In genomic region chr17:35081638-35082037, GRCh38 we compare ENCODE assay signal across 20 cellular contexts. TPM values are rescaled to one million over a fixed set of nuclear protein-coding genes. Genes with fewer than 3 reads are reported as not detected.
A peak's percentile ranks its signal among the peaks of the same experiment; 100 is the strongest.
DNase-seq lines count a peak whose midpoint lies in the region; ATAC-seq and TF ChIP-seq lines count a peak whose summit lies in the region.
"Had no signal": no experiment of that assay in that cellular context is flagged by ENCODE, and none has a peak within 500 bp of the region (broad histone marks: within the 10 kb centered on the region; RNA-seq: fewer than 3 reads in every experiment).

No MANE protein-coding gene starts in this region.

- H3K4me3 Mint-ChIP-seq in T-helper 1 cell treated with Interleukin-12 subunit alpha and Interleukin-12 subunit beta and Interleukin-4 antibody, amounts not matched to agents 30 μg/mL and 1 μg/mL, for 36 hours, result no peak overlapping the region
- H3K4me3 Mint-ChIP-seq in central memory CD8-positive, alpha-beta T cell, result peak overlapping the region; percentile 10
- H3K4me3 Mint-ChIP-seq in Caco-2 (ENCODE audit: unreplicated experiment), result no peak overlapping the region

- no peaks in the 10 kb centered on the region for H3K27me3 ChIP-seq in Loucy (ENCODE audit: insufficient read depth, low read length, poor library complexity, severe bottlenecking)
- H3K27me3 ChIP-seq in Peyer's patch, result no peaks in the 10 kb centered on the region
- H3K27me3 ChIP-seq in Caco-2 (replicated peaks; ENCODE audit: control insufficient read depth, insufficient read depth, low read length), result no peaks in the 10 kb centered on the region
- H3K27me3 ChIP-seq: foreskin keratinocyte, neutrophil, transverse colon had no signal

- no peaks in the 10 kb centered on the region for H3K9me3 Mint-ChIP-seq in T-helper 1 cell treated with Interleukin-12 subunit alpha and Interleukin-12 subunit beta and Interleukin-4 antibody, amounts not matched to agents 30 μg/mL and 1 μg/mL, for 36 hours
- H3K9me3 Mint-ChIP-seq in central memory CD8-positive, alpha-beta T cell, result no peaks in the 10 kb centered on the region
- H3K9me3 Mint-ChIP-seq in Caco-2 (ENCODE audit: unreplicated experiment), result no peaks in the 10 kb centered on the region

- H3F3A ChIP-seq in Loucy (ENCODE audit: low read depth), result no peaks in the 10 kb centered on the region; the same call in 1 of the 2 replicates

- no peak overlapping the region for H2AFZ ChIP-seq in Loucy (ENCODE audit: low read length)

- H3K4me2 ChIP-seq in Loucy (ENCODE audit: low read depth, low read length, poor library complexity, severe bottlenecking), result no peak overlapping the region

- POLR2A ChIA-PET in Caco-2 (lab: Charles Lee), result no interaction called here

- no peak for ATAC-seq in central memory CD8-positive, alpha-beta T cell (replicated peaks; ENCODE audit: extremely low read depth, poor library complexity, severe bottlenecking)
- ATAC-seq: HepG2, mucosa of descending colon had no signal

- H3K4me1 ChIP-seq in Loucy (ENCODE audit: insufficient read depth, low read length, poor library complexity, severe bottlenecking), result peaks cover 39% of the 10 kb centered on the region
- H3K4me1 ChIP-seq in Peyer's patch, result peaks cover 0 to 65% (median 11%) of the 10 kb centered on the region in 4 donors
- H3K4me1 ChIP-seq in Caco-2, result peaks cover 28% of the 10 kb centered on the region

- H3K36me3 Mint-ChIP-seq in T-helper 1 cell treated with Interleukin-12 subunit alpha and Interleukin-12 subunit beta and Interleukin-4 antibody, amounts not matched to agents 30 μg/mL and 1 μg/mL, for 36 hours (ENCODE audit: low read depth), result peaks cover 22% of the 10 kb centered on the region
- no peaks in the 10 kb centered on the region for H3K36me3 Mint-ChIP-seq in central memory CD8-positive, alpha-beta T cell (ENCODE audit: insufficient read depth)
- H3K36me3 Mint-ChIP-seq in Caco-2 (ENCODE audit: insufficient read depth, unreplicated experiment), result peaks cover 6% of the 10 kb centered on the region

- intact Hi-C loops in Caco-2 (cut with micrococcal nuclease; ENCODE audit: unreplicated experiment), result no loop called here

- DNase-seq in T-helper 1 cell (no peak), pons (ENCODE audit: low spot score) (peak; percentile 79), NCI-H1417 treated with DMSO at 0.1 percent for 48 hours (lab: John Stamatoyannopoulos, UW) (no peak), Peyer's patch (no peak), Caco-2 (no peak)
- DNase-seq in central memory CD8-positive, alpha-beta T cell (ENCODE audit: low spot score in 2 of 2), result no peak
- DNase-seq: activated CD4-positive, CD25-positive, alpha-beta regulatory T cell; mucosa of descending colon; NCI-H187; NCI-H510A; retina; T-helper 9 cell; transverse colon had no signal

- H3K27ac Mint-ChIP-seq in T-helper 1 cell treated with Interleukin-12 subunit alpha and Interleukin-12 subunit beta and Interleukin-4 antibody, amounts not matched to agents 30 μg/mL and 1 μg/mL, for 36 hours, result peak overlapping the region; percentile 92
- peak overlapping the region; percentile 71 for H3K27ac Mint-ChIP-seq in central memory CD8-positive, alpha-beta T cell (ENCODE audit: low read depth)
- no peak overlapping the region for H3K27ac Mint-ChIP-seq in Caco-2 (ENCODE audit: unreplicated experiment)

- peaks cover 68% of the 10 kb centered on the region for H3K4me1 Mint-ChIP-seq in T-helper 1 cell treated with Interleukin-12 subunit alpha and Interleukin-12 subunit beta and Interleukin-4 antibody, amounts not matched to agents 30 μg/mL and 1 μg/mL, for 36 hours (ENCODE audit: low read depth)
- peaks cover 61% of the 10 kb centered on the region for H3K4me1 Mint-ChIP-seq in central memory CD8-positive, alpha-beta T cell
- H3K4me1 Mint-ChIP-seq in Caco-2 (ENCODE audit: low read depth, unreplicated experiment), result peaks cover 27% of the 10 kb centered on the region

- H3K9me3 ChIP-seq in Loucy (ENCODE audit: insufficient read depth, low read depth, low read length) (no peaks in the 10 kb centered on the region), Peyer's patch (no peaks in the 10 kb centered on the region), Caco-2 (no peaks in the 10 kb centered on the region)
- H3K9me3 ChIP-seq: mucosa of descending colon, neutrophil, transverse colon had no signal

- H3K4me3 ChIP-seq in Loucy (ENCODE audit: low read length, poor library complexity, severe bottlenecking) (no peak overlapping the region), Peyer's patch (no peak overlapping the region), Caco-2 (ENCODE audit: low read depth, low read length) (no peak overlapping the region)
- H3K4me3 ChIP-seq: mucosa of descending colon, transverse colon had no signal

- peaks cover 10% of the 10 kb centered on the region; the same call in 1 of the 2 replicates for H3K79me2 ChIP-seq in Loucy (ENCODE audit: insufficient read depth, low read length)

- no peak for TF ChIP-seq POLR2A in Peyer's patch (IDR thresholded peaks at IDR 0.05)

- H4K20me1 ChIP-seq in Loucy (ENCODE audit: insufficient read depth, low read length, poor library complexity, severe bottlenecking), result no peaks in the 10 kb centered on the region

- H3K27ac ChIP-seq in Peyer's patch, result peak overlapping the region in 1 of 4 donors; percentile 14

- no TSS peak for BruUV-seq in Caco-2 (replicated peaks; lab: Mats Ljungman, UMichigan)

- no peaks in the 10 kb centered on the region for H3K9me2 ChIP-seq in Loucy (replicated peaks; ENCODE audit: low read depth, low read length)

- TF ChIP-seq CTCF in Loucy (conservative IDR thresholded peaks at IDR 0.05; ENCODE audit: low read length) (no peak), Peyer's patch (IDR thresholded peaks at IDR 0.05) (no peak), Caco-2 (IDR thresholded peaks at IDR 0.05; ENCODE audit: insufficient read depth in 1 of 2, low read depth in 1 of 2, low read length in 1 of 2, severe bottlenecking in 1 of 2, unreplicated experiment in 1 of 2) (no peak)

- peak overlapping the region; percentile 31 for H3K9ac ChIP-seq in Loucy (ENCODE audit: low read depth, low read length, poor library complexity, severe bottlenecking)

- H3K36me3 ChIP-seq in Loucy (ENCODE audit: insufficient read depth, low read length) (no peaks in the 10 kb centered on the region), Peyer's patch (no peaks in the 10 kb centered on the region), Caco-2 (ENCODE audit: control insufficient read depth, insufficient read depth, low read length) (no peaks in the 10 kb centered on the region)
- H3K36me3 ChIP-seq: neutrophil, transverse colon had no signal

- CTCF ChIA-PET in Caco-2 (lab: Charles Lee), result no interaction called here

- H3K27me3 Mint-ChIP-seq in T-helper 1 cell treated with Interleukin-12 subunit alpha and Interleukin-12 subunit beta and Interleukin-4 antibody, amounts not matched to agents 30 μg/mL and 1 μg/mL, for 36 hours (ENCODE audit: low read depth), result no peaks in the 10 kb centered on the region
- no peaks in the 10 kb centered on the region for H3K27me3 Mint-ChIP-seq in central memory CD8-positive, alpha-beta T cell
- no peaks in the 10 kb centered on the region for H3K27me3 Mint-ChIP-seq in Caco-2 (ENCODE audit: insufficient read depth, unreplicated experiment)

RNA-seq across cellular contexts. Expression of gene RFFL, which starts 18.1 kb away (rescaled TPM):
- total RNA-seq in Peyer's patch (10 to 100 TPM; 33.0 to 76.7 (median 43.0) TPM), Caco-2 (2022) (27.9 and 29.6 TPM in 2 replicates)

RNA-seq across cellular contexts. Expression of gene RAD51D, which starts 38.0 kb away (rescaled TPM):
- 10 to 100 TPM in 3 of 4 donors, 1 to 10 TPM in 1; 6.3 to 18.2 (median 14.7) TPM for total RNA-seq in Peyer's patch
- total RNA-seq in Caco-2 (2022), result 31.8 and 31.9 TPM in 2 replicates

RNA-seq across cellular contexts. Expression of gene FNDC8, which starts 39.8 kb away (rescaled TPM):
- total RNA-seq in Peyer's patch, result not detected
- not detected in 2 replicates for total RNA-seq in Caco-2 (2022)
- total RNA-seq: astrocyte, foreskin keratinocyte, H1, HepG2, mucosa of descending colon, transverse colon had no signal
